ENCODE assay signal across 16 cellular contexts in genomic region chr18:36181898-36182506, GRCh38. TPM values are rescaled to one million over a fixed set of nuclear protein-coding genes. Genes with fewer than 3 reads are reported as not detected.
DNase-seq lines count a peak whose midpoint lies in the region; ATAC-seq and TF ChIP-seq lines count a peak whose summit lies in the region.
"Had no signal": no experiment of that assay in that cellular context is flagged by ENCODE, and none has a peak within 500 bp of the region (broad histone marks: within the 10 kb centered on the region; RNA-seq: fewer than 3 reads in every experiment).

No MANE protein-coding gene starts in this region.

- no peak for TF ChIP-seq POLR2A in vagina (IDR thresholded peaks at IDR 0.05)

- no peaks in the 10 kb centered on the region for H3K79me2 ChIP-seq in smooth muscle cell (ENCODE audit: low read depth)

- no peak overlapping the region for H3K4me3 ChIP-seq in left ventricle myocardium inferior
- H3K4me3 ChIP-seq in choroid plexus epithelial cell (ENCODE audit: low read depth, low read length), result no peak overlapping the region
- H3K4me3 ChIP-seq in smooth muscle cell, result no peak overlapping the region
- no peak overlapping the region for H3K4me3 ChIP-seq in vagina
- H3K4me3 ChIP-seq: BLaER1 had no signal

- no peak overlapping the region for H2AFZ ChIP-seq in smooth muscle cell (ENCODE audit: low read depth)

- intact Hi-C loops in Right ventricle myocardium superior (cut with DNase I) (loop anchor here (10.0 kb wide), 1 partner anchor 103 kb away; no protein-coding TSS in a partner anchor), left ventricle myocardium inferior (cut with micrococcal nuclease) (no loop called here), left ventricle myocardium superior (cut with micrococcal nuclease) (loop anchor here (10.0 kb wide), 1 partner anchor 93 kb away; no protein-coding TSS in a partner anchor), vagina (cut with DNase I) (no loop called here)

- H3K9ac ChIP-seq in smooth muscle cell (ENCODE audit: low read depth), result no peak overlapping the region
- H3K9ac ChIP-seq: BLaER1, KMS-11 had no signal

- TF ChIP-seq CTCF in left ventricle myocardium inferior (IDR thresholded peaks at IDR 0.05; ENCODE audit: borderline replicate concordance) (no peak), choroid plexus epithelial cell (conservative IDR thresholded peaks at IDR 0.05; ENCODE audit: low read depth, low read length) (no peak), smooth muscle cell (IDR thresholded peaks at IDR 0.05; ENCODE audit: borderline replicate concordance, insufficient read depth, poor library complexity, severe bottlenecking) (no peak), vagina (IDR thresholded peaks at IDR 0.05) (no peak)

- peak; percentile 64 for ATAC-seq in Right ventricle myocardium superior (ENCODE audit: poor library complexity)
- peak; percentile 74 for ATAC-seq in left ventricle myocardium superior

- DNase-seq in Right ventricle myocardium superior, result no peak
- DNase-seq in left ventricle myocardium inferior, result no peak
- DNase-seq in choroid plexus epithelial cell (ENCODE audit: low read depth), result peak; percentile 16
- DNase-seq in left ventricle myocardium superior, result no peak
- no peak for DNase-seq in smooth muscle cell (lab: John Stamatoyannopoulos, UW; ENCODE audit: unreplicated experiment)
- no peak for DNase-seq in NCI-H446 treated with DMSO at 0.1 percent for 48 hours (lab: John Stamatoyannopoulos, UW)
- DNase-seq in effector CD8-positive, alpha-beta T cell (lab: John Stamatoyannopoulos, UW), result no peak
- no peak for DNase-seq in vagina (ENCODE audit: extremely low spot score in 2 of 2)
- DNase-seq: CD4-positive, alpha-beta memory T cell; DMS79; MV-4-11; NCI-H1694 treated with DMSO at 0.1 percent for 48 hours; NCI-H2227 treated with DMSO at 0.1 percent for 48 hours; NCI-H524 had no signal

- H3F3A ChIP-seq in smooth muscle cell (ENCODE audit: low read depth), result no peaks in the 10 kb centered on the region

- 93% methylated on average over 3 of the region's 3 CpGs for WGBS in smooth muscle cell (ENCODE audit: low lambda C conversion rate)

- peaks cover 33% of the 10 kb centered on the region for H3K4me1 ChIP-seq in left ventricle myocardium inferior
- H3K4me1 ChIP-seq in smooth muscle cell (ENCODE audit: low read depth), result peaks cover 5% of the 10 kb centered on the region
- H3K4me1 ChIP-seq in vagina, result peaks cover 12% of the 10 kb centered on the region

- H4K20me1 ChIP-seq in smooth muscle cell (ENCODE audit: low read depth), result no peaks in the 10 kb centered on the region
- H4K20me1 ChIP-seq: BLaER1 had no signal

- H3K36me3 ChIP-seq in left ventricle myocardium inferior (no peaks in the 10 kb centered on the region), smooth muscle cell (ENCODE audit: low read depth) (no peaks in the 10 kb centered on the region), vagina (no peaks in the 10 kb centered on the region)

- H3K4me2 ChIP-seq in smooth muscle cell, result no peak overlapping the region
- H3K4me2 ChIP-seq: BLaER1, KMS-11 had no signal

- H3K9me3 ChIP-seq in left ventricle myocardium inferior (replicated peaks) (no peaks in the 10 kb centered on the region), smooth muscle cell (replicated peaks; ENCODE audit: low read depth) (no peaks in the 10 kb centered on the region), vagina (no peaks in the 10 kb centered on the region)
- H3K9me3 ChIP-seq: BLaER1 had no signal

- peaks cover 15% of the 10 kb centered on the region for H3K27me3 ChIP-seq in left ventricle myocardium inferior (ENCODE audit: low read depth)
- H3K27me3 ChIP-seq in smooth muscle cell (ENCODE audit: low read depth), result peaks cover 5% of the 10 kb centered on the region
- no peaks in the 10 kb centered on the region for H3K27me3 ChIP-seq in vagina

- H3K27ac ChIP-seq in left ventricle myocardium inferior (replicated peaks) (no peak overlapping the region), smooth muscle cell (ENCODE audit: low read depth) (no peak overlapping the region), vagina (no peak overlapping the region)
- H3K27ac ChIP-seq: BLaER1, KMS-11 had no signal

RNA-seq across cellular contexts. Expression of gene MOCOS, which starts 5.3 kb away (rescaled TPM):
- total RNA-seq in Right ventricle myocardium superior, result 0.40 TPM
- 0.33 TPM for total RNA-seq in left ventricle myocardium inferior
- total RNA-seq in left ventricle myocardium superior, result 0.27 TPM
- total RNA-seq in smooth muscle cell, result 1.7 and 3.5 TPM in 2 replicates
- 1.2 and 1.6 TPM in 2 replicates for polyA plus RNA-seq in smooth muscle cell
- total RNA-seq in vagina, result 2.2 TPM

RNA-seq across cellular contexts. Expression of gene ELP2, which starts 52.3 kb away (rescaled TPM):
- 47.6 TPM for total RNA-seq in Right ventricle myocardium superior
- 49.7 TPM for total RNA-seq in left ventricle myocardium inferior
- 59.5 TPM for total RNA-seq in left ventricle myocardium superior
- total RNA-seq in smooth muscle cell, result 63.4 and 90.1 TPM in 2 replicates
- polyA plus RNA-seq in smooth muscle cell, result 69.3 and 81.9 TPM in 2 replicates
- total RNA-seq in vagina, result 60.2 TPM

RNA-seq across cellular contexts. Expression of gene SLC39A6, which starts 52.9 kb away (rescaled TPM):
- total RNA-seq in Right ventricle myocardium superior, result 11.4 TPM
- total RNA-seq in left ventricle myocardium inferior, result 11.9 TPM
- total RNA-seq in left ventricle myocardium superior, result 13.4 TPM
- total RNA-seq in smooth muscle cell, result 117 and 122 TPM in 2 replicates
- 54.7 and 58.2 TPM in 2 replicates for polyA plus RNA-seq in smooth muscle cell
- 39.3 TPM for total RNA-seq in vagina

Comparison
In these comparisons a context has a peak if more than half of its experiments do, and no peak if none do; other contexts are left out.
1. intact Hi-C loops: an anchor here in Right ventricle myocardium superior (10.0 kb wide) and left ventricle myocardium superior (10.0 kb wide); none called in left ventricle myocardium inferior and vagina.